14 cellular contexts compared by ENCODE assay signal in the genomic region with DNA sequence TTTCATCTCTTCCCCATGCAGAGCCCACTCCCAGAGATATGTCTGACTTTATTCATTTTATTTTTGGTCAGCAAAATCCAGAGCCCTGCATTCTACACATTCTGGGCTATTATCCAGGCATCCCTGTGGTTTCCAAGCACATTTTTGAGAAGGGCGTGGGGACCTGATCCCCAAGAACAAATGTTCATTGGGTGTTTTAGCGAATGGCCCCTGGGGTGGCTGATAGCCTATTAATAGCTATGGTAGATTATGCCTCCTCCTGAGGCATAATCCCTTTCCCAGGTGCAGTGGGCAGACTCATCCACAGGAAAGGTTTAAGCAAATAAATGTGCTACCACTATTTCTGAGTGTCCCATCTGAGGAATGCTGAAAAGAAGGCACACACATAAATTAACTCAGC.
DNase-seq lines count a peak whose midpoint lies in the region; ATAC-seq and TF ChIP-seq lines count a peak whose summit lies in the region.
"Had no signal": no experiment of that assay in that cellular context is flagged by ENCODE, and none has a peak within 500 bp of the region (broad histone marks: within the 10 kb centered on the region; RNA-seq: fewer than 3 reads in every experiment).

No MANE protein-coding gene starts in this region.

- no peak for TF ChIP-seq CTCF in mammary epithelial cell (conservative IDR thresholded peaks at IDR 0.05 in 1 of 2, IDR thresholded peaks at IDR 0.05 in 1 of 2; ENCODE audit: extremely low read depth in 1 of 2, insufficient read depth in 1 of 2, low read depth in 1 of 2, low read length in 2 of 2)

- no peak overlapping the region for H2BK5ac ChIP-seq in mesendoderm (ENCODE audit: low read length)

- H3K4me1 ChIP-seq in mammary epithelial cell (ENCODE audit: insufficient read depth, low read length) (peaks cover 23% of the 10 kb centered on the region), mesendoderm (ENCODE audit: control insufficient read depth, low read depth, low read length) (no peaks in the 10 kb centered on the region)
- H3K4me1 ChIP-seq: psoas muscle had no signal

- H3K4me3 ChIP-seq in MG63 (no peak overlapping the region), mammary epithelial cell (replicated peaks in 1 of 3; ENCODE audit: insufficient read depth in 1 of 3, low read depth in 2 of 3, low read length in 3 of 3) (no peak overlapping the region), mesendoderm (ENCODE audit: low read length) (no peak overlapping the region)
- H3K4me3 ChIP-seq: esophagus squamous epithelium, psoas muscle had no signal

- H3K27me3 ChIP-seq in MG63 (no peaks in the 10 kb centered on the region), mammary epithelial cell (ENCODE audit: insufficient read depth, low read length) (no peaks in the 10 kb centered on the region), mesendoderm (ENCODE audit: insufficient read depth, low read length, poor library complexity) (no peaks in the 10 kb centered on the region)

- H3K79me2 ChIP-seq in mammary epithelial cell (ENCODE audit: insufficient read depth, low read length), result no peaks in the 10 kb centered on the region
- H3K79me2 ChIP-seq in mesendoderm (ENCODE audit: control insufficient read depth, insufficient read depth, low read length), result no peaks in the 10 kb centered on the region

- WGBS in mammary epithelial cell (ENCODE audit: low coverage, missing lambda C conversion rate), result 0% methylated on average over 2 of the region's 2 CpGs
- no CpG with 5 or more reads among the region's 2 CpGs for WGBS in mesendoderm (ENCODE audit: extremely low coverage, insufficient coverage, low lambda C conversion rate)

- no peak overlapping the region for H4K5ac ChIP-seq in mesendoderm (ENCODE audit: low read length)

- H3K79me1 ChIP-seq in mesendoderm (ENCODE audit: low read length), result no peaks in the 10 kb centered on the region

- H3K27ac ChIP-seq in mammary epithelial cell (ENCODE audit: insufficient read depth, low read depth, low read length) (no peak overlapping the region), mesendoderm (ENCODE audit: low read depth, low read length) (no peak overlapping the region)
- H3K27ac ChIP-seq: esophagus squamous epithelium, psoas muscle had no signal

- H4K8ac ChIP-seq in mesendoderm (ENCODE audit: low read depth, low read length), result no peak overlapping the region

- H3K4ac ChIP-seq in mesendoderm (ENCODE audit: low read depth, low read length), result no peak overlapping the region

- no TSS peak for BruUV-seq in mammary epithelial cell (replicated peaks; lab: Mats Ljungman, UMichigan)

- no peak overlapping the region for H2BK15ac ChIP-seq in mesendoderm (replicated peaks; ENCODE audit: low read depth)

- CTCF ChIA-PET in mammary epithelial cell (lab: Charles Lee; ENCODE audit: low non-redundant PET), result no interaction called here

- H3K9me3 ChIP-seq in MG63 (no peaks in the 10 kb centered on the region), mammary epithelial cell (replicated peaks; ENCODE audit: insufficient read depth, low read length) (no peaks in the 10 kb centered on the region)
- H3K9me3 ChIP-seq: esophagus squamous epithelium, psoas muscle had no signal

- no peak overlapping the region for H2AFZ ChIP-seq in mammary epithelial cell (ENCODE audit: low read depth, low read length)

- DNase-seq in Daoy (ENCODE audit: low read depth) (peak; percentile 17), MG63 (peak; percentile 60), mammary epithelial cell (peak; percentile 47), mesendoderm (peak; percentile 1), NCI-H146 (lab: John Stamatoyannopoulos, UW) (no peak)
- no peak for DNase-seq in stimulated activated CD4-positive, alpha-beta T cell treated with anti-CD3 and anti-CD28 coated beads, Interleukin-4, amount 100 ng/mL, for 1 hour
- DNase-seq: activated CD8-positive, alpha-beta T cell treated with anti-CD3 and anti-CD28 coated beads, Interleukin-2, amount 10 ng/mL, durations not matched to agents 7 days and 5 days; activated naive CD4-positive, alpha-beta T cell; DMS79; esophagus squamous epithelium; psoas muscle; stimulated activated naive CD4-positive, alpha-beta T cell treated with Interleukin-2 at 50 U/mL for 16 hours had no signal

- in situ Hi-C loops in mammary epithelial cell (cut with MboI; ENCODE audit: low sequenced_read_pairs in 2 of 2), result no loop called here

- no peaks in the 10 kb centered on the region for H3K36me3 ChIP-seq in MG63
- no peaks in the 10 kb centered on the region for H3K36me3 ChIP-seq in mammary epithelial cell (ENCODE audit: insufficient read depth, low read length)
- no peaks in the 10 kb centered on the region for H3K36me3 ChIP-seq in mesendoderm (ENCODE audit: control insufficient read depth, insufficient read depth, low read length)
- H3K36me3 ChIP-seq: esophagus squamous epithelium had no signal

- no peak overlapping the region for H3K56ac ChIP-seq in mesendoderm (ENCODE audit: low read length)

- peak overlapping the region; percentile 39 for H3K4me2 ChIP-seq in mammary epithelial cell (ENCODE audit: insufficient read depth, low read depth, low read length)
- no peak overlapping the region for H3K4me2 ChIP-seq in mesendoderm (ENCODE audit: low read length)

- intact Hi-C loops in mammary epithelial cell (cut with micrococcal nuclease), result no loop called here

- dilution Hi-C loops in mammary epithelial cell (cut with HindIII; ENCODE audit: low sequenced_read_pairs), result no loop called here

- no peak overlapping the region for H2AK5ac ChIP-seq in mesendoderm (ENCODE audit: low read length)

- ATAC-seq in GM18519 (IDR thresholded peaks at IDR 0.05; ENCODE audit: low FRiP score, unreplicated experiment) (no peak), HG03378 (IDR thresholded peaks at IDR 0.05; ENCODE audit: unreplicated experiment) (no peak)
- ATAC-seq: activated CD8-positive, alpha-beta T cell treated with anti-CD3 and anti-CD28 coated beads, Interleukin-2, amount 10 ng/mL, durations not matched to agents 7 days and 5 days; psoas muscle had no signal

- H4K20me1 ChIP-seq in mammary epithelial cell (ENCODE audit: insufficient read depth, low read length), result no peaks in the 10 kb centered on the region

- no peak overlapping the region for H3K9ac ChIP-seq in mammary epithelial cell (ENCODE audit: insufficient read depth, low read length)
- no peak overlapping the region for H3K9ac ChIP-seq in mesendoderm (ENCODE audit: low read length)

- no peak overlapping the region for H2BK120ac ChIP-seq in mesendoderm (ENCODE audit: low read depth, low read length)

- H3K23ac ChIP-seq in mesendoderm (ENCODE audit: low read length), result no peak overlapping the region

- H3K18ac ChIP-seq in mesendoderm (ENCODE audit: low read length), result no peak overlapping the region

Comparison
In these comparisons a context has a peak if more than half of its experiments do, and no peak if none do; other contexts are left out.
1. DNase-seq: peak in Daoy (single experiment), MG63 (single experiment), mammary epithelial cell (single experiment) and mesendoderm (single experiment); none in stimulated activated CD4-positive, alpha-beta T cell treated with anti-CD3 and anti-CD28 coated beads, Interleukin-4, amount 100 ng/mL, for 1 hour (single experiment) and NCI-H146 (single experiment).